8 cellular contexts compared by ENCODE assay signal in the genomic region with DNA sequence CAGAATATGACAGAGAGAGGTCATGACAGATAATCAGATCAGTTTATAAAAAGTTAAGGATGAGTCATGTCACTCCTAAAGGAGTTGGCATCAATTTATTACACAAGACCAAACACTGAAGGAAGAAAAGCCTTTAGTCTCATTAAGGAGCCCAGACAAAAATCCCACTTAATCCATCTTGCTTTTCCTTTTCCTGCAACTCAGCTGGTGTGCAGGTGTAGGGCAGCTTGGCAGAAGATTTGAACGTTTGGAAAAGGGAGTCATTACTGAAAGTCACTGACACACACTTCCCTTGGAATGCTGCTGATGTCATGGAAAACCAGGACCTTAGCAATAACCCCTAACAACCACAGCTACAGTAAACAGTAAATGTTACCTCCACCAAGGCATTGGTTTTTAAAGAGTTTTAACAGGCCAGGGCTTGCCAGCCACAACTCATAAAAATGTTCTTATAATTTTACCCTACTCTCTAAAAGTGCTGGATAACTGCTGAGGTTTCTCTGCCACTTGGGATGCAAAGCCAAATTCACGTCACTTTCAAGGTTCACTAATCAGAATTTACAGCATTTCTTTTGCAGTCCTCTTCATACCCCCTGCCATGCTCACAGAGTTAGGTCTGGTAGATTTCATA.
DNase-seq lines count a peak whose midpoint lies in the region; ATAC-seq and TF ChIP-seq lines count a peak whose summit lies in the region.

No MANE protein-coding gene starts in this region.

- TF ChIP-seq CTCF in H9 (conservative IDR thresholded peaks at IDR 0.05) = no peak
- TF ChIP-seq CTCF in fibroblast of the aortic adventitia (IDR thresholded peaks at IDR 0.05; ENCODE audit: insufficient read depth, low read length) = no peak
- TF ChIP-seq CTCF in psoas muscle (IDR thresholded peaks at IDR 0.05) = no peak

- no peaks in the 10 kb centered on the region for H3K79me1 ChIP-seq in H9 (ENCODE audit: insufficient read depth, low read depth, low read length, poor library complexity, severe bottlenecking)

- H3K27me3 Mint-ChIP-seq in H9 (ENCODE audit: low read depth) = no peaks in the 10 kb centered on the region

- H3K27me3 ChIP-seq in H9 (ENCODE audit: insufficient read depth, low read length) = no peaks in the 10 kb centered on the region
- H3K27me3 ChIP-seq in psoas muscle (ENCODE audit: insufficient read depth in 3 of 3, low read length in 2 of 3) = no peaks in the 10 kb centered on the region
- H3K27me3 ChIP-seq in Karpas-422 (ENCODE audit: low read length) = no peaks in the 10 kb centered on the region

- peak overlapping the region; percentile 72 for H2BK120ac ChIP-seq in H9 (ENCODE audit: low read depth, low read length, poor library complexity, severe bottlenecking)

- peak overlapping the region; percentile 86 for H4K91ac ChIP-seq in H9 (ENCODE audit: insufficient read length, low read depth, low read length)

- intact Hi-C loops in psoas muscle (cut with DNase I) = loop anchor here in 1 of 2 donors (5.0 kb wide), 3 partner anchors 92 to 652 kb away; partner anchors contain the start of gene ZFP36L1

- H3K4me2 ChIP-seq in H9 (ENCODE audit: insufficient read depth, insufficient read length, low read length) (no peak overlapping the region), Karpas-422 (ENCODE audit: low read depth, low read length, poor library complexity, severe bottlenecking) (no peak overlapping the region)

- peak overlapping the region; percentile 79 for H2BK5ac ChIP-seq in H9 (ENCODE audit: insufficient read length, low read length)

- H3K4me3 ChIP-seq in fibroblast of the aortic adventitia (ENCODE audit: low read depth, low read length) = no peak overlapping the region
- no peak overlapping the region for H3K4me3 ChIP-seq in psoas muscle
- H3K4me3 ChIP-seq in Karpas-422 (ENCODE audit: low read length) = no peak overlapping the region

- WGBS in H9 (ENCODE audit: extremely low coverage, insufficient read length, low lambda C conversion rate) = no CpG with 5 or more reads among the region's 2 CpGs
- WGBS in psoas muscle, 3 donors = 18 to 22% (median 21%) methylated on average over 2 of the region's 2 CpGs

- H3T11ph ChIP-seq in H9 (ENCODE audit: low read length) = peak overlapping the region; percentile 63

- no peak overlapping the region for H3K4me3 Mint-ChIP-seq in H9

- no peak overlapping the region for H2BK15ac ChIP-seq in H9 (ENCODE audit: low read depth, low read length)

- no peak overlapping the region for H4K5ac ChIP-seq in H9 (ENCODE audit: insufficient read length, low read depth, low read length)

- no peaks in the 10 kb centered on the region for H3K9me3 Mint-ChIP-seq in H9

- peak overlapping the region; percentile 64 for H2BK20ac ChIP-seq in H9 (ENCODE audit: low read depth, low read length, poor library complexity, severe bottlenecking)

- peak overlapping the region; percentile 85; the same call in 1 of the 2 replicates for H3K4ac ChIP-seq in H9 (ENCODE audit: low read depth, low read length)

- H2AK5ac ChIP-seq in H9 (ENCODE audit: insufficient read length, low read length) = no peak overlapping the region

- DNase-seq in H9 = no peak
- peak; percentile 93 for DNase-seq in RKO (ENCODE audit: low spot score)
- DNase-seq in fibroblast of the aortic adventitia (ENCODE audit: low read depth) = peak; percentile 96
- no peak for DNase-seq in psoas muscle
- no peak for DNase-seq in Karpas-422
- DNase-seq in activated effector memory CD4-positive, alpha-beta T cell treated with Interleukin-2 at 50 U/mL for 16 hours = no peak

- H3K36me3 ChIP-seq in psoas muscle (ENCODE audit: insufficient read depth in 1 of 2, low read depth in 1 of 2) = no peaks in the 10 kb centered on the region
- no peaks in the 10 kb centered on the region for H3K36me3 ChIP-seq in Karpas-422 (ENCODE audit: insufficient read depth, low read length)

- H3K4me1 ChIP-seq in H9 (ENCODE audit: insufficient read depth, low read length) (no peaks in the 10 kb centered on the region; the same call in 1 of the 2 replicates), psoas muscle (peaks cover 73% of the 10 kb centered on the region), Karpas-422 (ENCODE audit: low read length) (no peaks in the 10 kb centered on the region)

- peaks cover 31 to 42% of the 10 kb centered on the region in 2 experiments for H3K4me1 Mint-ChIP-seq in H9

- no peaks in the 10 kb centered on the region; the same call in 1 of the 2 replicates for H3K9me2 ChIP-seq in Karpas-422 (replicated peaks; ENCODE audit: insufficient read depth, low read length)

- H3K9me3 ChIP-seq in H9 (ENCODE audit: control insufficient read depth, low read depth, low read length) = no peaks in the 10 kb centered on the region
- H3K9me3 ChIP-seq in psoas muscle = no peaks in the 10 kb centered on the region
- no peaks in the 10 kb centered on the region for H3K9me3 ChIP-seq in Karpas-422 (ENCODE audit: low read length)

- H3K14ac ChIP-seq in H9 (ENCODE audit: insufficient read depth, low read length) = peak overlapping the region; percentile 87; the same call in 1 of the 2 replicates

- H3K79me2 ChIP-seq in H9 (ENCODE audit: insufficient read depth, low read length) = no peaks in the 10 kb centered on the region
- H3K79me2 ChIP-seq in Karpas-422 (ENCODE audit: low read length) = no peaks in the 10 kb centered on the region

- H3K36me3 Mint-ChIP-seq in H9 (ENCODE audit: insufficient read depth in 1 of 3, low read depth in 3 of 3) = no peaks in the 10 kb centered on the region

- H3K27ac ChIP-seq in H9 (ENCODE audit: insufficient read length, low read depth, low read length) (no peak overlapping the region), psoas muscle (peak overlapping the region; percentile 81), Karpas-422 (ENCODE audit: low read length) (no peak overlapping the region)

- no peaks in the 10 kb centered on the region for H3K23me2 ChIP-seq in H9 (ENCODE audit: insufficient read length, low read depth, low read length, poor library complexity, severe bottlenecking)

- H2AFZ ChIP-seq in H9 (ENCODE audit: low read length) (no peak overlapping the region), Karpas-422 (ENCODE audit: low read length) (no peak overlapping the region)

- peak overlapping the region; percentile 17 for H3K9ac ChIP-seq in H9 (ENCODE audit: extremely low read depth, insufficient read length, low read length)
- H3K9ac ChIP-seq in Karpas-422 (ENCODE audit: low read length) = no peak overlapping the region

- ATAC-seq in psoas muscle (peak; percentile 43 to 74 (median 56)), HG02623 (IDR thresholded peaks at IDR 0.05; ENCODE audit: unreplicated experiment) (no peak), GM18861 (IDR thresholded peaks at IDR 0.05; ENCODE audit: unreplicated experiment) (no peak)

- peak overlapping the region; percentile 90 for H3K18ac ChIP-seq in H9 (ENCODE audit: insufficient read length, low read depth, low read length)

- H2BK12ac ChIP-seq in H9 (ENCODE audit: insufficient read length, low read depth, low read length) = peak overlapping the region; percentile 100

- H3K23ac ChIP-seq in H9 (ENCODE audit: insufficient read length, low read depth, low read length) = no peak overlapping the region

- peak overlapping the region in 2 of 3 experiments; percentile 27 to 40; a peak in 5 of 7 replicates for H3K27ac Mint-ChIP-seq in H9

- no peaks in the 10 kb centered on the region for H4K20me1 ChIP-seq in H9 (ENCODE audit: control insufficient read depth, insufficient read depth, insufficient read length)
- H4K20me1 ChIP-seq in Karpas-422 (ENCODE audit: insufficient read depth, low read depth, low read length) = peaks cover 59% of the 10 kb centered on the region

- H4K8ac ChIP-seq in H9 (replicated peaks; ENCODE audit: insufficient read length, low read depth, low read length) = no peak overlapping the region

- no peak overlapping the region for H3K56ac ChIP-seq in H9 (ENCODE audit: insufficient read length, low read depth, low read length)

Comparison
In these comparisons a context has a peak if more than half of its experiments do, and no peak if none do; other contexts are left out.
1. DNase-seq: peak in RKO (single experiment) and fibroblast of the aortic adventitia (single experiment); none in H9 (single experiment), psoas muscle (0 of 2), Karpas-422 (single experiment) and activated effector memory CD4-positive, alpha-beta T cell treated with Interleukin-2 at 50 U/mL for 16 hours (single experiment).
2. ATAC-seq: peak in psoas muscle (4 of 4); none in HG02623 (single experiment) and GM18861 (single experiment).